1 cellular context compared by ENCODE assay signal in the genomic region with DNA sequence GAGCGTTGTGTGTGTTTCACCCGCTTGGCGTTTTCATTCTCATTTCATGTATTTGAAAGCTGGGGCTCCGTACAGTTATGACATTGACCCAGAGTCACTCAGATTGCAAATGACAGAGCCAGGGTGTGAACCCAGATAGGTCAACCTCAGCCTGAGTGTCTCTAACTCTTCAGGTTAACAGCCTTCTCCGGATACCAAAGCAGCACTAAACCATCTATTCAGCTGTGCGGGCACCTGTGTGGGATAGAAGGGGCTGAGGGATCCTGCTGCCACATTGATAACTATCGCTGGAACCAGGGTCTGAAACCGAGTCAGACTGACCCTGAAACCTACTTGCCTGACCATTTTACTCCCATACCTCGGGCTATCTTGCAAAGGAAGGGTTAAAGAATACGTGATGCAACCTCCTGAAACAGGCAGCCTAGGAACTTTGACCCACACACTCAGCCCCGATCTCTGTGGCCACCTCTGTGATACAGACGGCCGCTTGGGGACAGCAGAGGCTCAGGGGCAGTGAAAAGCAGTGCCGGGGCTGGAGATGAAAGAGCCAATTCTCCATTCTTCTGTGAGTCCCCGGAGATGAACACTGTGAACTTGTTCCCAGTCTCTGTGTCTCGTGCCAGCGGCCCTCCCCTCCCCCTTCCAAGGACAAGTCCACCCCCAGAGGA.
TF ChIP-seq lines count a peak whose summit lies in the region.

No MANE protein-coding gene starts in this region.

TF ChIP-seq in HepG2, 621 proteins besides CTCF, POLR2A, EP300 and RAD21 (continued from another document and continues in another):
- TF ChIP-seq SMAD1 (CRISPR knock-in tag; IDR thresholded peaks at IDR 0.05; ENCODE audit: borderline replicate concordance, low read depth) (peak; percentile 83; the same call in 1 of the 2 replicates), MTA1 (CRISPR knock-in tag; IDR thresholded peaks at IDR 0.05; ENCODE audit: borderline replicate concordance) (peak; percentile 79), ZNF275 (CRISPR knock-in tag; IDR thresholded peaks at IDR 0.05; ENCODE audit: borderline replicate concordance) (peak; percentile 26; the same call in 1 of the 2 replicates), SP5 (CRISPR knock-in tag; IDR thresholded peaks at IDR 0.05; ENCODE audit: borderline replicate concordance, low read depth) (peak; percentile 61; the same call in 1 of the 2 replicates), ZNF256 (CRISPR knock-in tag; conservative IDR thresholded peaks at IDR 0.05) (0 out of 2 replicates have a peak, but pooled peaks have one; percentile 56), ZFP41 (CRISPR knock-in tag; IDR thresholded peaks at IDR 0.05; ENCODE audit: borderline replicate concordance) (no peak), SATB2 (CRISPR knock-in tag; IDR thresholded peaks at IDR 0.05) (no peak), ZXDC (CRISPR knock-in tag; IDR thresholded peaks at IDR 0.05) (no peak), SETDB1 (CRISPR knock-in tag; IDR thresholded peaks at IDR 0.05; ENCODE audit: borderline replicate concordance) (no peak), ZBTB25 (CRISPR knock-in tag; IDR thresholded peaks at IDR 0.05) (peak; percentile 88), KLF13 (CRISPR knock-in tag; IDR thresholded peaks at IDR 0.05) (0 out of 2 replicates have a peak, but pooled peaks have one; percentile 51), HOXA3 (CRISPR knock-in tag; IDR thresholded peaks at IDR 0.05) (peak; percentile 79), ZNF580 (CRISPR knock-in tag; IDR thresholded peaks at IDR 0.05; ENCODE audit: borderline replicate concordance, low read depth) (peak; percentile 98), XBP1 (CRISPR knock-in tag; IDR thresholded peaks at IDR 0.05) (no peak), ZNF264 (CRISPR knock-in tag; IDR thresholded peaks at IDR 0.05) (peak; percentile 60; the same call in 1 of the 2 replicates), SMARCC2 (IDR thresholded peaks at IDR 0.05) (no peak), SP4 (CRISPR knock-in tag; IDR thresholded peaks at IDR 0.05) (peak; percentile 72; the same call in 1 of the 2 replicates)
- TF ChIP-seq, protein P1, sequence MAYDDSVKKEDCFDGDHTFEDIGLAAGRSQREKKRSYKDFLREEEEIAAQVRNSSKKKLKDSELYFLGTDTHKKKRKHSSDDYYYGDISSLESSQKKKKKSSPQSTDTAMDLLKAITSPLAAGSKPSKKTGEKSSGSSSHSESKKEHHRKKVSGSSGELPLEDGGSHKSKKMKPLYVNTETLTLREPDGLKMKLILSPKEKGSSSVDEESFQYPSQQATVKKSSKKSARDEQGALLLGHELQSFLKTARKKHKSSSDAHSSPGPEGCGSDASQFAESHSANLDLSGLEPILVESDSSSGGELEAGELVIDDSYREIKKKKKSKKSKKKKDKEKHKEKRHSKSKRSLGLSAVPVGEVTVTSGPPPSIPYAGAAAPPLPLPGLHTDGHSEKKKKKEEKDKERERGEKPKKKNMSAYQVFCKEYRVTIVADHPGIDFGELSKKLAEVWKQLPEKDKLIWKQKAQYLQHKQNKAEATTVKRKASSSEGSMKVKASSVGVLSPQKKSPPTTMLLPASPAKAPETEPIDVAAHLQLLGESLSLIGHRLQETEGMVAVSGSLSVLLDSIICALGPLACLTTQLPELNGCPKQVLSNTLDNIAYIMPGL (CRISPR knock-in tag; IDR thresholded peaks at IDR 0.05; ENCODE audit: borderline replicate concordance in 1 of 2, low read depth in 1 of 2): peak; percentile 84 to 94
- TF ChIP-seq, protein P2, sequence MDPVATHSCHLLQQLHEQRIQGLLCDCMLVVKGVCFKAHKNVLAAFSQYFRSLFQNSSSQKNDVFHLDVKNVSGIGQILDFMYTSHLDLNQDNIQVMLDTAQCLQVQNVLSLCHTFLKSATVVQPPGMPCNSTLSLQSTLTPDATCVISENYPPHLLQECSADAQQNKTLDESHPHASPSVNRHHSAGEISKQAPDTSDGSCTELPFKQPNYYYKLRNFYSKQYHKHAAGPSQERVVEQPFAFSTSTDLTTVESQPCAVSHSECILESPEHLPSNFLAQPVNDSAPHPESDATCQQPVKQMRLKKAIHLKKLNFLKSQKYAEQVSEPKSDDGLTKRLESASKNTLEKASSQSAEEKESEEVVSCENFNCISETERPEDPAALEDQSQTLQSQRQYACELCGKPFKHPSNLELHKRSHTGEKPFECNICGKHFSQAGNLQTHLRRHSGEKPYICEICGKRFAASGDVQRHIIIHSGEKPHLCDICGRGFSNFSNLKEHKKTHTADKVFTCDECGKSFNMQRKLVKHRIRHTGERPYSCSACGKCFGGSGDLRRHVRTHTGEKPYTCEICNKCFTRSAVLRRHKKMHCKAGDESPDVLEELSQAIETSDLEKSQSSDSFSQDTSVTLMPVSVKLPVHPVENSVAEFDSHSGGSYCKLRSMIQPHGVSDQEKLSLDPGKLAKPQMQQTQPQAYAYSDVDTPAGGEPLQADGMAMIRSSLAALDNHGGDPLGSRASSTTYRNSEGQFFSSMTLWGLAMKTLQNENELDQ (CRISPR knock-in tag; IDR thresholded peaks at IDR 0.05; ENCODE audit: borderline replicate concordance): peak; percentile 80; the same call in 1 of the 2 replicates
- TF ChIP-seq, protein P3, sequence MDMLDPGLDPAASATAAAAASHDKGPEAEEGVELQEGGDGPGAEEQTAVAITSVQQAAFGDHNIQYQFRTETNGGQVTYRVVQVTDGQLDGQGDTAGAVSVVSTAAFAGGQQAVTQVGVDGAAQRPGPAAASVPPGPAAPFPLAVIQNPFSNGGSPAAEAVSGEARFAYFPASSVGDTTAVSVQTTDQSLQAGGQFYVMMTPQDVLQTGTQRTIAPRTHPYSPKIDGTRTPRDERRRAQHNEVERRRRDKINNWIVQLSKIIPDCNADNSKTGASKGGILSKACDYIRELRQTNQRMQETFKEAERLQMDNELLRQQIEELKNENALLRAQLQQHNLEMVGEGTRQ (IDR thresholded peaks at IDR 0.05; ENCODE audit: low read depth, low read length): no peak
- TF ChIP-seq, protein P3 (CRISPR knock-in tag; IDR thresholded peaks at IDR 0.05; ENCODE audit: borderline replicate concordance): no peak
- TF ChIP-seq, protein P4, sequence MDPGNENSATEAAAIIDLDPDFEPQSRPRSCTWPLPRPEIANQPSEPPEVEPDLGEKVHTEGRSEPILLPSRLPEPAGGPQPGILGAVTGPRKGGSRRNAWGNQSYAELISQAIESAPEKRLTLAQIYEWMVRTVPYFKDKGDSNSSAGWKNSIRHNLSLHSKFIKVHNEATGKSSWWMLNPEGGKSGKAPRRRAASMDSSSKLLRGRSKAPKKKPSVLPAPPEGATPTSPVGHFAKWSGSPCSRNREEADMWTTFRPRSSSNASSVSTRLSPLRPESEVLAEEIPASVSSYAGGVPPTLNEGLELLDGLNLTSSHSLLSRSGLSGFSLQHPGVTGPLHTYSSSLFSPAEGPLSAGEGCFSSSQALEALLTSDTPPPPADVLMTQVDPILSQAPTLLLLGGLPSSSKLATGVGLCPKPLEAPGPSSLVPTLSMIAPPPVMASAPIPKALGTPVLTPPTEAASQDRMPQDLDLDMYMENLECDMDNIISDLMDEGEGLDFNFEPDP (CRISPR knock-in tag; conservative IDR thresholded peaks at IDR 0.05): no peak
- TF ChIP-seq, protein P5, sequence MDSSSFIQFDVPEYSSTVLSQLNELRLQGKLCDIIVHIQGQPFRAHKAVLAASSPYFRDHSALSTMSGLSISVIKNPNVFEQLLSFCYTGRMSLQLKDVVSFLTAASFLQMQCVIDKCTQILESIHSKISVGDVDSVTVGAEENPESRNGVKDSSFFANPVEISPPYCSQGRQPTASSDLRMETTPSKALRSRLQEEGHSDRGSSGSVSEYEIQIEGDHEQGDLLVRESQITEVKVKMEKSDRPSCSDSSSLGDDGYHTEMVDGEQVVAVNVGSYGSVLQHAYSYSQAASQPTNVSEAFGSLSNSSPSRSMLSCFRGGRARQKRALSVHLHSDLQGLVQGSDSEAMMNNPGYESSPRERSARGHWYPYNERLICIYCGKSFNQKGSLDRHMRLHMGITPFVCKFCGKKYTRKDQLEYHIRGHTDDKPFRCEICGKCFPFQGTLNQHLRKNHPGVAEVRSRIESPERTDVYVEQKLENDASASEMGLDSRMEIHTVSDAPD (CRISPR knock-in tag; IDR thresholded peaks at IDR 0.05): no peak
- TF ChIP-seq, protein P6, sequence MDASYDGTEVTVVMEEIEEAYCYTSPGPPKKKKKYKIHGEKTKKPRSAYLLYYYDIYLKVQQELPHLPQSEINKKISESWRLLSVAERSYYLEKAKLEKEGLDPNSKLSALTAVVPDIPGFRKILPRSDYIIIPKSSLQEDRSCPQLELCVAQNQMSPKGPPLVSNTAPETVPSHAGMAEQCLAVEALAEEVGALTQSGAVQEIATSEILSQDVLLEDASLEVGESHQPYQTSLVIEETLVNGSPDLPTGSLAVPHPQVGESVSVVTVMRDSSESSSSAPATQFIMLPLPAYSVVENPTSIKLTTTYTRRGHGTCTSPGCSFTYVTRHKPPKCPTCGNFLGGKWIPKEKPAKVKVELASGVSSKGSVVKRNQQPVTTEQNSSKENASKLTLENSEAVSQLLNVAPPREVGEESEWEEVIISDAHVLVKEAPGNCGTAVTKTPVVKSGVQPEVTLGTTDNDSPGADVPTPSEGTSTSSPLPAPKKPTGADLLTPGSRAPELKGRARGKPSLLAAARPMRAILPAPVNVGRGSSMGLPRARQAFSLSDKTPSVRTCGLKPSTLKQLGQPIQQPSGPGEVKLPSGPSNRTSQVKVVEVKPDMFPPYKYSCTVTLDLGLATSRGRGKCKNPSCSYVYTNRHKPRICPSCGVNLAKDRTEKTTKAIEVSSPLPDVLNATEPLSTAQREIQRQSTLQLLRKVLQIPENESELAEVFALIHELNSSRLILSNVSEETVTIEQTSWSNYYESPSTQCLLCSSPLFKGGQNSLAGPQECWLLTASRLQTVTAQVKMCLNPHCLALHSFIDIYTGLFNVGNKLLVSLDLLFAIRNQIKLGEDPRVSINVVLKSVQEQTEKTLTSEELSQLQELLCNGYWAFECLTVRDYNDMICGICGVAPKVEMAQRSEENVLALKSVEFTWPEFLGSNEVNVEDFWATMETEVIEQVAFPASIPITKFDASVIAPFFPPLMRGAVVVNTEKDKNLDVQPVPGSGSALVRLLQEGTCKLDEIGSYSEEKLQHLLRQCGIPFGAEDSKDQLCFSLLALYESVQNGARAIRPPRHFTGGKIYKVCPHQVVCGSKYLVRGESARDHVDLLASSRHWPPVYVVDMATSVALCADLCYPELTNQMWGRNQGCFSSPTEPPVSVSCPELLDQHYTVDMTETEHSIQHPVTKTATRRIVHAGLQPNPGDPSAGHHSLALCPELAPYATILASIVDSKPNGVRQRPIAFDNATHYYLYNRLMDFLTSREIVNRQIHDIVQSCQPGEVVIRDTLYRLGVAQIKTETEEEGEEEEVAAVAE (CRISPR knock-in tag; IDR thresholded peaks at IDR 0.05; ENCODE audit: borderline replicate concordance): peak; percentile 91
- TF ChIP-seq, protein P7, sequence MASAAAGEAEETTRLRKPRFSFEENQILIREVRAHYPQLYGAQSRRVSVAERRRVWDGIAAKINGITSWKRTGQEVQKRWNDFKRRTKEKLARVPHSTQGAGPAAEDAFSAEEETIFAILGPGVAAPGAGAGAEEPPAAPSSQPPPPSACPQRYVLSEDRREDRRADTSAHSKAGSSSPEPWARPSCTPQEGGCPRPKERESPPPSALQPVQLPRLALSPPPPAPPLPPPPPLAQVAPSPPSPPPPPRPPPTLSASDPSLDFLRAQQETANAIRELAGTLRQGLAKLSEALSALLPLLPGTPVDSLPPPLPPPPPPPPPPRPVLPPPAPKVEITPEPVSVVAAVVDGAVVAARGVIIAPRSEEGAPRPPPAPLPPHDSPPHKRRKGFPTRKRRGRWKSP (CRISPR knock-in tag; IDR thresholded peaks at IDR 0.05): no peak
